In the genomic region with DNA sequence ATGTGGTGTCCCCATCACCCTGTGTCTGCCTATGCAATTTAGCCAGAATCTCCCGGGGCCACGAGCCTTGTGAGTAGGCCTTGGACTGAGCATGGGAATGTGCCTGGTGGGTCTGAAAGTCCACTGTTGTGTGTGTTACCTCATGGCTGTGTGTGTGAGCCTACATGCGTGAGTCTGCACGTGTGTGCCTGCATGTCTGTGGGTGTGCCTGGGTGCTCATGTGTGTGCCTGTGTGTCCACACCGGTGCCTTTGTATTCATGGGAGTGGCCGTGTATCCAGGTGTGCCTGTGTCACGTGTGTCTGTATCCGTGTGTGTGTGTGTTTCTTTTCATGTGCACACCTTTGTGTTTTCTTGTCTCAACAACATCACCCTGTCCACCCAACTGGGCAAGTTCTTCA, we compare ENCODE assay signal across 23 cellular contexts. TPM values are rescaled to one million over a fixed set of nuclear protein-coding genes. Genes with fewer than 3 reads are reported as not detected.
A peak's percentile ranks its signal among the peaks of the same experiment; 100 is the strongest.
DNase-seq lines count a peak whose midpoint lies in the region; ATAC-seq and TF ChIP-seq lines count a peak whose summit lies in the region.
"Had no signal": no experiment of that assay in that cellular context is flagged by ENCODE, and none has a peak within 500 bp of the region (broad histone marks: within the 10 kb centered on the region; RNA-seq: fewer than 3 reads in every experiment).

No MANE protein-coding gene starts in this region.

- H3K4me1 Mint-ChIP-seq in neural crest cell (peaks cover 3% of the 10 kb centered on the region), type B pancreatic cell (ENCODE audit: unreplicated experiment) (no peaks in the 10 kb centered on the region)

- H3K4me3 Mint-ChIP-seq in neural crest cell = peak overlapping the region; percentile 23
- no peak overlapping the region for H3K4me3 Mint-ChIP-seq in type B pancreatic cell

- intact Hi-C loops in Right ventricle myocardium inferior (cut with DNase I) (no loop called here), Right ventricle myocardium superior (cut with DNase I) (no loop called here)

- H3K36me3 Mint-ChIP-seq in neural crest cell (ENCODE audit: low read depth) (peaks cover 8% of the 10 kb centered on the region), type B pancreatic cell (no peaks in the 10 kb centered on the region)

- TF ChIP-seq CTCF in neural crest cell (conservative IDR thresholded peaks at IDR 0.05) (no peak), type B pancreatic cell (conservative IDR thresholded peaks at IDR 0.05) (no peak)

- H3K9me3 Mint-ChIP-seq in neural crest cell (peaks cover 12% of the 10 kb centered on the region), type B pancreatic cell (no peaks in the 10 kb centered on the region)

- H3K27ac ChIP-seq in angular gyrus (ENCODE audit: low read depth, low read length) = peak overlapping the region; percentile 10
- H3K27ac ChIP-seq: Peyer's patch had no signal

- H3K27ac Mint-ChIP-seq in neural crest cell (ENCODE audit: unreplicated experiment) (no peak overlapping the region), type B pancreatic cell (peak overlapping the region; percentile 40)

- ATAC-seq in Right ventricle myocardium inferior (no peak), Right ventricle myocardium superior (ENCODE audit: poor library complexity) (no peak)
- ATAC-seq: GM12878 had no signal

- DNase-seq in Right ventricle myocardium inferior (ENCODE audit: missing footprints) = peak; percentile 22
- DNase-seq in Right ventricle myocardium superior = no peak
- no peak for DNase-seq in neural crest cell (ENCODE audit: low read depth, low spot score)
- no peak for DNase-seq in type B pancreatic cell (ENCODE audit: extremely low spot score, unreplicated experiment)
- DNase-seq in NCI-H2196 (lab: John Stamatoyannopoulos, UW; ENCODE audit: unreplicated experiment) = no peak
- DNase-seq in NCI-H2107 (lab: John Stamatoyannopoulos, UW) = no peak
- DNase-seq: BE2C, COR-L47, DMS79 treated with DMSO at 0.1 percent for 48 hours, H7, Karpas-422, MV-4-11, NCI-H1105 treated with DMSO at 0.1 percent for 48 hours, NCI-H2029 treated with DMSO at 0.1 percent for 48 hours, NCI-H2171, NCI-H446, NCI-H526, Peyer's patch, SHP77 had no signal

- H3K27me3 Mint-ChIP-seq in neural crest cell (ENCODE audit: low read depth) = no peaks in the 10 kb centered on the region
- no peaks in the 10 kb centered on the region for H3K27me3 Mint-ChIP-seq in type B pancreatic cell

RNA-seq across cellular contexts. Expression of a gene that starts 14.2 kb away (rescaled TPM):
- 1,162 TPM for total RNA-seq in Right ventricle myocardium inferior
- 1,145 TPM for total RNA-seq in Right ventricle myocardium superior
- total RNA-seq in neural crest cell = 278 and 281 TPM in 2 replicates
- total RNA-seq in type B pancreatic cell (ENCODE audit: low replicate concordance) = 285 and 363 TPM in 2 replicates

RNA-seq across cellular contexts. Expression of a gene that starts 14.5 kb away (rescaled TPM):
- total RNA-seq in Right ventricle myocardium inferior = 3.9 TPM
- total RNA-seq in Right ventricle myocardium superior = 3.7 TPM
- 10.6 and 10.8 TPM in 2 replicates for total RNA-seq in neural crest cell
- total RNA-seq in type B pancreatic cell (ENCODE audit: low replicate concordance) = 20.2 and 21.3 TPM in 2 replicates

RNA-seq across cellular contexts. Expression of a gene that starts 29.1 kb away (rescaled TPM):
- total RNA-seq in Right ventricle myocardium inferior (17.3 TPM), Right ventricle myocardium superior (14.6 TPM), neural crest cell (0.77 and 0.91 TPM in 2 replicates), type B pancreatic cell (ENCODE audit: low replicate concordance) (2.5 and 3.3 TPM in 2 replicates)
- total RNA-seq: M059J, OCI-LY7 had no signal

RNA-seq across cellular contexts. Expression of a gene that starts 34.5 kb away (rescaled TPM):
- total RNA-seq in Right ventricle myocardium inferior = 1.7 TPM
- total RNA-seq in Right ventricle myocardium superior = 1.1 TPM
- total RNA-seq in neural crest cell = 3.4 and 4.1 TPM in 2 replicates
- 6.7 and 12.2 TPM in 2 replicates for total RNA-seq in type B pancreatic cell (ENCODE audit: low replicate concordance)
- total RNA-seq: M059J, OCI-LY7 had no signal

RNA-seq across cellular contexts. Expression of a gene that starts 45.8 kb away (rescaled TPM):
- total RNA-seq in Right ventricle myocardium inferior (21.7 TPM), Right ventricle myocardium superior (20.8 TPM), neural crest cell (58.5 and 61.2 TPM in 2 replicates), type B pancreatic cell (ENCODE audit: low replicate concordance) (64.3 and 66.7 TPM in 2 replicates)
